18 cellular contexts compared by ENCODE assay signal in genomic region chr18:59546164-59546563, GRCh38.
DNase-seq lines count a peak whose midpoint lies in the region; ATAC-seq and TF ChIP-seq lines count a peak whose summit lies in the region.
"Had no signal": no experiment of that assay in that cellular context is flagged by ENCODE, and none has a peak within 500 bp of the region (broad histone marks: within the 10 kb centered on the region; RNA-seq: fewer than 3 reads in every experiment).

No MANE protein-coding gene starts in this region.

- H3K4me3 ChIP-seq in astrocyte of the spinal cord (ENCODE audit: low read depth, low read length) (no peak overlapping the region), left lung (no peak overlapping the region), neural progenitor cell (no peak overlapping the region)
- H3K4me3 ChIP-seq: mucosa of descending colon had no signal

- H3K4me1 ChIP-seq in left lung: no peaks in the 10 kb centered on the region
- peaks cover 9% of the 10 kb centered on the region for H3K4me1 ChIP-seq in neural progenitor cell
- H3K4me1 ChIP-seq: BE2C had no signal

- H2AFZ ChIP-seq in neural progenitor cell (replicated peaks): no peak overlapping the region

- H3K27me3 ChIP-seq in left lung (no peaks in the 10 kb centered on the region), neural progenitor cell (no peaks in the 10 kb centered on the region)
- H3K27me3 ChIP-seq: BE2C had no signal

- CTCF ChIA-PET in Calu3 (lab: Charles Lee): no interaction called here

- H3F3A ChIP-seq in neural progenitor cell (ENCODE audit: low read depth): no peaks in the 10 kb centered on the region

- H3K4me2 ChIP-seq in neural progenitor cell: no peak overlapping the region

- TF ChIP-seq CTCF in Calu3 (IDR thresholded peaks at IDR 0.05; ENCODE audit: unreplicated experiment) (no peak), astrocyte of the spinal cord (IDR thresholded peaks at IDR 0.05; ENCODE audit: low read depth, low read length) (no peak), left lung (IDR thresholded peaks at IDR 0.05) (no peak), neural progenitor cell (IDR thresholded peaks at IDR 0.05) (no peak)

- H3K36me3 Mint-ChIP-seq in Calu3 (ENCODE audit: insufficient read depth, unreplicated experiment) (no peaks in the 10 kb centered on the region), neural progenitor cell (no peaks in the 10 kb centered on the region)

- H3K9me3 ChIP-seq in left lung (no peaks in the 10 kb centered on the region), neural progenitor cell (ENCODE audit: low read depth) (no peaks in the 10 kb centered on the region)
- H3K9me3 ChIP-seq: BE2C, mucosa of descending colon had no signal

- H3K4me3 Mint-ChIP-seq in Calu3 (ENCODE audit: low read depth, unreplicated experiment) (no peak overlapping the region), neural progenitor cell (no peak overlapping the region)
- H3K4me3 Mint-ChIP-seq: T-helper 2 cell treated with Interferon-gamma antibody and Interleukin-4, amounts not matched to agents 5 μg/mL and 100 μg/mL, for 36 hours had no signal

- peaks cover 31% of the 10 kb centered on the region for H3K27me3 Mint-ChIP-seq in Calu3 (ENCODE audit: unreplicated experiment)
- H3K27me3 Mint-ChIP-seq in neural progenitor cell (ENCODE audit: insufficient read depth, low read depth): peaks cover 5% of the 10 kb centered on the region

- no peak overlapping the region for H3K9ac ChIP-seq in neural progenitor cell

- no peaks in the 10 kb centered on the region for H3K79me2 ChIP-seq in neural progenitor cell (ENCODE audit: low read depth)

- H3K27ac Mint-ChIP-seq in Calu3 (ENCODE audit: unreplicated experiment): no peak overlapping the region
- H3K27ac Mint-ChIP-seq in neural progenitor cell: no peak overlapping the region
- H3K27ac Mint-ChIP-seq: activated T-helper 2 cell treated with anti-CD3 and anti-CD28 coated beads, Interferon-gamma antibody, Interleukin-2, Interleukin-4, amounts not matched to agents 10 μg/mL and 5 μg/mL and 100 μg/mL, durations not matched to agents 14 hours and 24 hours and 36 hours; T-helper 2 cell treated with Interferon-gamma antibody and Interleukin-4, amounts not matched to agents 5 μg/mL and 100 μg/mL, for 36 hours had no signal

- no TSS peak for BruUV-seq in Calu3 (replicated peaks; lab: Mats Ljungman, UMichigan)

- H3K4me1 Mint-ChIP-seq in Calu3 (ENCODE audit: low read depth, unreplicated experiment) (peaks cover 8% of the 10 kb centered on the region), neural progenitor cell (peaks cover 9% of the 10 kb centered on the region)

- no peaks in the 10 kb centered on the region for H4K20me1 ChIP-seq in neural progenitor cell (ENCODE audit: low read depth)

- H3K36me3 ChIP-seq in left lung (no peaks in the 10 kb centered on the region), neural progenitor cell (no peaks in the 10 kb centered on the region)
- H3K36me3 ChIP-seq: BE2C had no signal

- DNase-seq in Calu3 (peak; percentile 4), astrocyte of the spinal cord (ENCODE audit: low read depth, low spot score) (peak; percentile 62), left lung (no peak), neural progenitor cell (ENCODE audit: low spot score) (no peak), substantia nigra (lab: John Stamatoyannopoulos, UW) (no peak)
- DNase-seq in activated naive CD4-positive, alpha-beta T cell treated with anti-CD3 and anti-CD28 coated beads, Interleukin-2, amount 50 U/mL, for 16 hours: no peak
- DNase-seq: BE2C; DMS53; kidney; MM.1S; mucosa of descending colon; NCI-H2081; SHP77 treated with DMSO at 0.1 percent for 48 hours; stimulated activated CD4-positive, alpha-beta T cell treated with anti-CD3 and anti-CD28 coated beads, Interleukin-12 subunit alpha, Interleukin-12 subunit beta, amount 100 ng/mL, for 4 hours had no signal

- no peak overlapping the region for H3K27ac ChIP-seq in left lung
- no peak overlapping the region for H3K27ac ChIP-seq in neural progenitor cell
- no peak overlapping the region for H3K27ac ChIP-seq in substantia nigra (ENCODE audit: low read depth, low read length, poor library complexity, severe bottlenecking)

- in situ Hi-C loops in astrocyte of the spinal cord (cut with HindIII; ENCODE audit: low sequenced_read_pairs): no loop called here

- intact Hi-C loops in Calu3 (cut with micrococcal nuclease; ENCODE audit: unreplicated experiment): no loop called here
- intact Hi-C loops in left lung (cut with DNase I): no loop called here

- ATAC-seq in HG03432 (IDR thresholded peaks at IDR 0.05; ENCODE audit: unreplicated experiment): peak; percentile 53
- peak; percentile 46 for ATAC-seq in left lung
- no peak for ATAC-seq in HG03196 (IDR thresholded peaks at IDR 0.05; ENCODE audit: unreplicated experiment)
- ATAC-seq: mucosa of descending colon had no signal

- H3K9me3 Mint-ChIP-seq in Calu3 (ENCODE audit: low read depth, unreplicated experiment) (no peaks in the 10 kb centered on the region), neural progenitor cell (no peaks in the 10 kb centered on the region)
- H3K9me3 Mint-ChIP-seq: activated T-helper 2 cell treated with anti-CD3 and anti-CD28 coated beads, Interferon-gamma antibody, Interleukin-2, Interleukin-4, amounts not matched to agents 10 μg/mL and 5 μg/mL and 100 μg/mL, durations not matched to agents 14 hours and 24 hours and 36 hours; T-helper 2 cell treated with Interferon-gamma antibody and Interleukin-4, amounts not matched to agents 5 μg/mL and 100 μg/mL, for 36 hours had no signal

Comparison
In these comparisons a context has a peak if more than half of its experiments do, and no peak if none do; other contexts are left out.
1. DNase-seq: peak in Calu3 (single experiment) and astrocyte of the spinal cord (single experiment); none in left lung (0 of 2), activated naive CD4-positive, alpha-beta T cell treated with anti-CD3 and anti-CD28 coated beads, Interleukin-2, amount 50 U/mL, for 16 hours (single experiment), neural progenitor cell (single experiment) and substantia nigra (0 of 49).